ENCODE assay signal across 12 cellular contexts in the genomic region with DNA sequence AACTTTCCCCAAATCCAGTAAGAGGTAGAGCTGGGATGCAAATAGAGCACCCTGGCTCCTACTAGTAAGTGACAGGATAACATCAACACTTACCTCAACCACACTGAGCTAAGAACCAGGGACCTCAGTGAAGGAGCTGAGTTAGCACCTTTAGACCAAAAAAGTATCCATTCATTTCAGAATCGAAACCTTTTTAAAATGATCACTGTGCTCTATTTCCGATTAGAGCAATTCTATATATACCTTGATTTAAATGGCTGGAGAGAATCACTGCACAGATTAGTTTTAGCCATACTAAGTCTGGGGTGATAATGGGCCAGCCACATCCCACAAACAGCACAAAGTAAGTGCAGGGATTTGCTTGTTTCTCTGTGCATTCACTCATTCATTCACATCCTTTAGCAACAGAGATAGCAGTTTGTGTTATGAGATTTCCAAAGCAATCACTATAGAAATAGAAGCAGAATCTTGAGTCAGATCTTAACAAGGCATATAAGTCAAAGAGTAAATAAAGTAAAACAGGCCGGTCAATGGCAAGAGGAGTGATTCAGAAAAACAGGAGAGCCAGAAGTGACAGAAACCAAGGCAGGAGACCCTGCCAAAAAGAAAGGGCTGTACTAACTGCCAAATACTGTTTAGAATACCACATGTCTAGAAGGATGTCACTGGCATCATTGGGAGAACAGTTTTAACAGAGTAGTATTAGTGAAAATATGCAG.
DNase-seq lines count a peak whose midpoint lies in the region; ATAC-seq and TF ChIP-seq lines count a peak whose summit lies in the region.
"Had no signal": no experiment of that assay in that cellular context is flagged by ENCODE, and none has a peak within 500 bp of the region (broad histone marks: within the 10 kb centered on the region; RNA-seq: fewer than 3 reads in every experiment).

No MANE protein-coding gene starts in this region.

- H3K4me3 ChIP-seq in SK-N-SH (ENCODE audit: low read depth in 2 of 2, low read length in 1 of 2): no peak overlapping the region
- H3K4me3 ChIP-seq in tibial artery: no peak overlapping the region
- no peak overlapping the region for H3K4me3 ChIP-seq in thyroid gland (replicated peaks in 1 of 3)
- H3K4me3 ChIP-seq: gastrocnemius medialis had no signal

- CTCF ChIA-PET in SK-N-SH (lab: Yijun Ruan, JAX): interaction anchor here (1.4 kb wide), 1 partner anchor 267 kb away, joined by 3 read pairs; no protein-coding TSS in a partner anchor
- CTCF ChIA-PET in activated CD4-positive, alpha-beta memory T cell treated with anti-CD3 and anti-CD28 coated beads for 36 hours (lab: Charles Lee): no interaction called here

- no peak for TF ChIP-seq EP300 in SK-N-SH (IDR thresholded peaks at IDR 0.05; ENCODE audit: borderline replicate concordance in 1 of 2, low read depth in 1 of 2, low read length in 1 of 2)

- H3F3A ChIP-seq in SK-N-SH (replicated peaks; ENCODE audit: insufficient read depth): peaks cover 25% of the 10 kb centered on the region

- H3K27me3 ChIP-seq in SK-N-SH (ENCODE audit: insufficient read depth) (no peaks in the 10 kb centered on the region), tibial artery (no peaks in the 10 kb centered on the region), thyroid gland (no peaks in the 10 kb centered on the region)
- H3K27me3 ChIP-seq: gastrocnemius medialis had no signal

- H4K20me1 ChIP-seq in SK-N-SH (ENCODE audit: insufficient read depth): no peaks in the 10 kb centered on the region; the same call in 1 of the 2 replicates

- TF ChIP-seq RAD21 in SK-N-SH (IDR thresholded peaks at IDR 0.05; ENCODE audit: low read length): no peak

- H3K4me3 Mint-ChIP-seq in activated CD4-positive, alpha-beta memory T cell treated with anti-CD3 and anti-CD28 coated beads for 36 hours: no peak overlapping the region
- H3K4me3 Mint-ChIP-seq: T-cell had no signal

- 66% methylated on average over 3 of the region's 3 CpGs for WGBS in SK-N-SH (ENCODE audit: low lambda C conversion rate)
- 67 to 93% methylated on average over 3 of the region's 3 CpGs for WGBS in thyroid gland, 2 donors

- peak overlapping the region; percentile 46 for H3K4me2 ChIP-seq in SK-N-SH

- peak overlapping the region; percentile 60 to 96; a peak in 3 of 4 replicates for H3K27ac ChIP-seq in SK-N-SH (ENCODE audit: low read depth in 2 of 2, low read length in 1 of 2)
- H3K27ac ChIP-seq in tibial artery: peak overlapping the region; percentile 32 to 45
- H3K27ac ChIP-seq in thyroid gland: no peak overlapping the region
- H3K27ac ChIP-seq: gastrocnemius medialis had no signal

- H3K9me3 Mint-ChIP-seq in activated CD4-positive, alpha-beta memory T cell treated with anti-CD3 and anti-CD28 coated beads for 36 hours: no peaks in the 10 kb centered on the region
- H3K9me3 Mint-ChIP-seq: activated naive CD4-positive, alpha-beta T cell treated with anti-CD3 and anti-CD28 coated beads, Interleukin-2, amount 50 U/mL, for 72 hours; T-cell had no signal

- H3K36me3 ChIP-seq in SK-N-SH (replicated peaks in 1 of 2; ENCODE audit: control insufficient read depth in 1 of 2, insufficient read depth in 2 of 2, low read length in 1 of 2) (peaks cover 19% of the 10 kb centered on the region in 2 experiments), tibial artery (peaks cover 20 to 41% (median 41%) of the 10 kb centered on the region in 3 donors), thyroid gland (peaks cover 0 to 3% of the 10 kb centered on the region in 2 donors)

- TF ChIP-seq POLR2A in thyroid gland (IDR thresholded peaks at IDR 0.05): no peak

- no peaks in the 10 kb centered on the region for H3K4me1 Mint-ChIP-seq in activated CD4-positive, alpha-beta memory T cell treated with anti-CD3 and anti-CD28 coated beads for 36 hours (ENCODE audit: low read depth)
- H3K4me1 Mint-ChIP-seq: T-cell had no signal

- ATAC-seq in GM18520 (IDR thresholded peaks at IDR 0.05; ENCODE audit: unreplicated experiment): peak; percentile 55
- ATAC-seq in GM21825 (IDR thresholded peaks at IDR 0.05; ENCODE audit: unreplicated experiment): no peak
- ATAC-seq: activated naive CD4-positive, alpha-beta T cell treated with anti-CD3 and anti-CD28 coated beads, Interleukin-2, amount 50 U/mL, for 72 hours; gastrocnemius medialis; T-cell had no signal

- H3K9me2 ChIP-seq in SK-N-SH: no peaks in the 10 kb centered on the region

- TF ChIP-seq CTCF in SK-N-SH (IDR thresholded peaks at IDR 0.05) (no peak), tibial artery (IDR thresholded peaks at IDR 0.05) (no peak), thyroid gland (IDR thresholded peaks at IDR 0.05) (no peak)

- no peaks in the 10 kb centered on the region for H3K79me2 ChIP-seq in SK-N-SH (ENCODE audit: insufficient read depth)

- POLR2A ChIA-PET in SK-N-SH (lab: Yijun Ruan, JAX): no interaction called here
- POLR2A ChIA-PET in activated CD4-positive, alpha-beta memory T cell treated with anti-CD3 and anti-CD28 coated beads for 36 hours (lab: Charles Lee): interaction anchor here (0.6 kb wide), 1 partner anchor 125 kb away, joined by 3 read pairs; no protein-coding TSS in a partner anchor

- intact Hi-C loops in tibial artery (cut with DNase I; ENCODE audit: low total_unique reads) (no loop called here), thyroid gland (cut with DNase I) (no loop called here)
- intact Hi-C loops in activated CD4-positive, alpha-beta memory T cell treated with anti-CD3 and anti-CD28 coated beads for 36 hours (cut with micrococcal nuclease): no loop called here

- H2AFZ ChIP-seq in SK-N-SH (ENCODE audit: low read depth): no peak overlapping the region

- peak overlapping the region; percentile 61 for H3K9ac ChIP-seq in SK-N-SH

- H3K27me3 Mint-ChIP-seq in activated CD4-positive, alpha-beta memory T cell treated with anti-CD3 and anti-CD28 coated beads for 36 hours: peaks cover 9% of the 10 kb centered on the region

- H3K4me1 ChIP-seq in SK-N-SH (ENCODE audit: control insufficient read depth in 1 of 2, insufficient read depth in 2 of 2, low read depth in 1 of 2, low read length in 1 of 2) (peaks cover 0 to 16% of the 10 kb centered on the region in 2 experiments; a peak in 1 of 4 replicates), tibial artery (peaks cover 0 to 32% (median 13%) of the 10 kb centered on the region in 4 donors), thyroid gland (peaks cover 0 to 4% of the 10 kb centered on the region in 2 donors)
- H3K4me1 ChIP-seq: gastrocnemius medialis had no signal

- H3K9me3 ChIP-seq in SK-N-SH (no peaks in the 10 kb centered on the region), tibial artery (no peaks in the 10 kb centered on the region), thyroid gland (no peaks in the 10 kb centered on the region)
- H3K9me3 ChIP-seq: gastrocnemius medialis had no signal

- DNase-seq in SK-N-SH: no peak
- peak; percentile 43 for DNase-seq in fibroblast of gingiva (ENCODE audit: low read depth)
- DNase-seq in tibial artery: no peak
- DNase-seq in thyroid gland: no peak
- DNase-seq in activated CD4-positive, alpha-beta memory T cell treated with anti-CD3 and anti-CD28 coated beads for 36 hours: no peak
- no peak for DNase-seq in islet precursor cell
- DNase-seq: gastrocnemius medialis; stimulated activated CD4-positive, alpha-beta T cell treated with anti-CD3 and anti-CD28 coated beads, Interleukin-1b, Interleukin-23, amount 100 ng/mL, for 48 hours; T-cell had no signal

- no peak overlapping the region for H3K27ac Mint-ChIP-seq in activated CD4-positive, alpha-beta memory T cell treated with anti-CD3 and anti-CD28 coated beads for 36 hours
- H3K27ac Mint-ChIP-seq: activated naive CD4-positive, alpha-beta T cell treated with anti-CD3 and anti-CD28 coated beads, Interleukin-2, amount 50 U/mL, for 72 hours; T-cell had no signal

- no peaks in the 10 kb centered on the region for H3K36me3 Mint-ChIP-seq in activated CD4-positive, alpha-beta memory T cell treated with anti-CD3 and anti-CD28 coated beads for 36 hours
- H3K36me3 Mint-ChIP-seq: activated naive CD4-positive, alpha-beta T cell treated with anti-CD3 and anti-CD28 coated beads, Interleukin-2, amount 50 U/mL, for 72 hours; T-cell had no signal

TF ChIP-seq in SK-N-SH, 30 proteins besides CTCF, POLR2A, EP300 and RAD21:
- TF ChIP-seq NFIC (IDR thresholded peaks at IDR 0.05; ENCODE audit: borderline replicate concordance) (no peak), RXRA (IDR thresholded peaks at IDR 0.05; ENCODE audit: borderline replicate concordance, low read depth) (no peak), RCOR1 (IDR thresholded peaks at IDR 0.05; ENCODE audit: low read length) (no peak)
TF ChIP-seq in SK-N-SH: peak in this region for 0.

Comparison
In these comparisons a context has a peak if more than half of its experiments do, and no peak if none do; other contexts are left out.
1. H3K27ac ChIP-seq: peak in SK-N-SH (2 of 2) and tibial artery (2 of 2); none in thyroid gland (0 of 3).